In the genomic region with DNA sequence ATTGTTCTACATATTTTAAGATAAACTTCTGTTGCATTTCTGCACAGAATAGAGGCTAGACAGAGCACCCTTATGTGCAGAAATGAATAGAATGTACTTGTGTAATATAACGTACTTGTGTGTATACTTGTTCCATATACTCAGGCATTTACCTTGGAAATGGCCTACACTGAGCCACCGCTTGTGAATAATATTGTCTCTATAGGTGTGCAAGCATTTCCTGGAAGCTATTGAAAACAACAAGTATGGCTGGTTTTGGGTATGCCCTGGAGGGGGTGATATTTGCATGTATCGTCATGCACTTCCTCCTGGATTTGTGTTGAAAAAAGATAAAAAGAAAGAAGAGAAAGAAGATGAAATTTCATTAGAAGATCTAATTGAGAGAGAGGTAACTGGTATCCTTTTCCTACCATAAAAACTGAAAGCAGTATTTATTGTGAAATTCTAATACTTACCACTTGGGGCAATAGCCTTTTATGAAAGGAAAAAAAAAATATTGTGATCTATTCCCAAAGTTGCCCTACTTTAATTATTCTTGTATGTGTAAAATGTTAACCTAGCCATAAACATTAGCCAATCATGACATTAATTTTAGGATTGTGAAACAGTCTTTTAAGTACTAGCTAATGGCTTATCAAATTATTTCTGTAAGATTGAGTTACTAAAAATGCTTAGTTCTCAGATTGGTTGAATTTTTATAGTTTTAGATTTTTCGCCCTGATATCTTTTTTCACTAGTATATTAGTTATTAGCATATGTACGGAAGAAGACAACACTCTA, we compare ENCODE assay signal across 1 cellular context.
TF ChIP-seq lines count a peak whose summit lies in the region.

No MANE protein-coding gene starts in this region.

TF ChIP-seq in A549, 52 proteins besides CTCF, POLR2A, EP300 and RAD21:
- TF ChIP-seq, protein P1, sequence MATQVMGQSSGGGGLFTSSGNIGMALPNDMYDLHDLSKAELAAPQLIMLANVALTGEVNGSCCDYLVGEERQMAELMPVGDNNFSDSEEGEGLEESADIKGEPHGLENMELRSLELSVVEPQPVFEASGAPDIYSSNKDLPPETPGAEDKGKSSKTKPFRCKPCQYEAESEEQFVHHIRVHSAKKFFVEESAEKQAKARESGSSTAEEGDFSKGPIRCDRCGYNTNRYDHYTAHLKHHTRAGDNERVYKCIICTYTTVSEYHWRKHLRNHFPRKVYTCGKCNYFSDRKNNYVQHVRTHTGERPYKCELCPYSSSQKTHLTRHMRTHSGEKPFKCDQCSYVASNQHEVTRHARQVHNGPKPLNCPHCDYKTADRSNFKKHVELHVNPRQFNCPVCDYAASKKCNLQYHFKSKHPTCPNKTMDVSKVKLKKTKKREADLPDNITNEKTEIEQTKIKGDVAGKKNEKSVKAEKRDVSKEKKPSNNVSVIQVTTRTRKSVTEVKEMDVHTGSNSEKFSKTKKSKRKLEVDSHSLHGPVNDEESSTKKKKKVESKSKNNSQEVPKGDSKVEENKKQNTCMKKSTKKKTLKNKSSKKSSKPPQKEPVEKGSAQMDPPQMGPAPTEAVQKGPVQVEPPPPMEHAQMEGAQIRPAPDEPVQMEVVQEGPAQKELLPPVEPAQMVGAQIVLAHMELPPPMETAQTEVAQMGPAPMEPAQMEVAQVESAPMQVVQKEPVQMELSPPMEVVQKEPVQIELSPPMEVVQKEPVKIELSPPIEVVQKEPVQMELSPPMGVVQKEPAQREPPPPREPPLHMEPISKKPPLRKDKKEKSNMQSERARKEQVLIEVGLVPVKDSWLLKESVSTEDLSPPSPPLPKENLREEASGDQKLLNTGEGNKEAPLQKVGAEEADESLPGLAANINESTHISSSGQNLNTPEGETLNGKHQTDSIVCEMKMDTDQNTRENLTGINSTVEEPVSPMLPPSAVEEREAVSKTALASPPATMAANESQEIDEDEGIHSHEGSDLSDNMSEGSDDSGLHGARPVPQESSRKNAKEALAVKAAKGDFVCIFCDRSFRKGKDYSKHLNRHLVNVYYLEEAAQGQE (IDR thresholded peaks at IDR 0.05): no peak
- TF ChIP-seq HEYL (CRISPR knock-in tag; IDR thresholded peaks at IDR 0.05): no peak
- no peak for TF ChIP-seq RFX5 (IDR thresholded peaks at IDR 0.05)
- TF ChIP-seq, protein P2, sequence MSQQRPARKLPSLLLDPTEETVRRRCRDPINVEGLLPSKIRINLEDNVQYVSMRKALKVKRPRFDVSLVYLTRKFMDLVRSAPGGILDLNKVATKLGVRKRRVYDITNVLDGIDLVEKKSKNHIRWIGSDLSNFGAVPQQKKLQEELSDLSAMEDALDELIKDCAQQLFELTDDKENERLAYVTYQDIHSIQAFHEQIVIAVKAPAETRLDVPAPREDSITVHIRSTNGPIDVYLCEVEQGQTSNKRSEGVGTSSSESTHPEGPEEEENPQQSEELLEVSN (IDR thresholded peaks at IDR 0.05; ENCODE audit: borderline replicate concordance, low read depth): no peak
- TF ChIP-seq JUN (IDR thresholded peaks at IDR 0.05): no peak
- no peak for TF ChIP-seq SREBF2 (IDR thresholded peaks at IDR 0.05)
- TF ChIP-seq FOSL2 (IDR thresholded peaks at IDR 0.05): no peak
- no peak for TF ChIP-seq FOSL2 (CRISPR knock-in tag; IDR thresholded peaks at IDR 0.05)
- no peak for TF ChIP-seq NR3C1 (IDR thresholded peaks at IDR 0.05)
- peak in 1 of 2 experiments; percentile 47; a peak in 1 of 4 replicates for TF ChIP-seq CEBPB (IDR thresholded peaks at IDR 0.05)
- TF ChIP-seq ZFP36 (IDR thresholded peaks at IDR 0.05; ENCODE audit: borderline replicate concordance, partially characterized antibody): no peak
- no peak for TF ChIP-seq MYC (IDR thresholded peaks at IDR 0.05; ENCODE audit: borderline replicate concordance, low read length)
- TF ChIP-seq SMC3 (IDR thresholded peaks at IDR 0.05): peak; percentile 92
- TF ChIP-seq, protein P3, sequence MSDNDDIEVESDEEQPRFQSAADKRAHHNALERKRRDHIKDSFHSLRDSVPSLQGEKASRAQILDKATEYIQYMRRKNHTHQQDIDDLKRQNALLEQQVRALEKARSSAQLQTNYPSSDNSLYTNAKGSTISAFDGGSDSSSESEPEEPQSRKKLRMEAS (IDR thresholded peaks at IDR 0.05): no peak
- TF ChIP-seq, protein P4, sequence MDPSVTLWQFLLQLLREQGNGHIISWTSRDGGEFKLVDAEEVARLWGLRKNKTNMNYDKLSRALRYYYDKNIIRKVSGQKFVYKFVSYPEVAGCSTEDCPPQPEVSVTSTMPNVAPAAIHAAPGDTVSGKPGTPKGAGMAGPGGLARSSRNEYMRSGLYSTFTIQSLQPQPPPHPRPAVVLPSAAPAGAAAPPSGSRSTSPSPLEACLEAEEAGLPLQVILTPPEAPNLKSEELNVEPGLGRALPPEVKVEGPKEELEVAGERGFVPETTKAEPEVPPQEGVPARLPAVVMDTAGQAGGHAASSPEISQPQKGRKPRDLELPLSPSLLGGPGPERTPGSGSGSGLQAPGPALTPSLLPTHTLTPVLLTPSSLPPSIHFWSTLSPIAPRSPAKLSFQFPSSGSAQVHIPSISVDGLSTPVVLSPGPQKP (IDR thresholded peaks at IDR 0.05; ENCODE audit: low read depth, low read length): no peak
- TF ChIP-seq MAFK (IDR thresholded peaks at IDR 0.05; ENCODE audit: partially characterized antibody): no peak
- no peak for TF ChIP-seq RARB (CRISPR knock-in tag; IDR thresholded peaks at IDR 0.05)
